In the genomic region with DNA sequence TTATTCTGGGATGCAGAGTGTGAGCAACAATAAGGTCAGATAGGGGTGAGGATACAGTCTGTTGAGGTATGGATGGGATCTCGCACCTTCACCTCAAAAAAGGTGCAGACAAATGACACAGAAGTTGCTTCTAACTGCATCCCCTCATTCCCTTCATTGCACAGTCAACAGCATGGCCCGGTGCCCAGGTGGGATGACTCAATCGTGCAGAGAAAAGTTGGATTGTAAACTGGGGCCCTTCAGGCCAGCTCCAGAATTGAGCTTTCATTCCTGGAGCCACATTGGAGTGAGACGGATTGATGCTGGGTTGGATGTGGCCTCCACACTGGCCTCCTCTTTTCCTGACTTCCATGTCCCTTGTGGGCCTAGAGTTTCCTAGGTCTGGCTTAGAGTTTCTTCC, we compare ENCODE assay signal across 21 cellular contexts.
A peak's percentile ranks its signal among the peaks of the same experiment; 100 is the strongest.
DNase-seq lines count a peak whose midpoint lies in the region; ATAC-seq and TF ChIP-seq lines count a peak whose summit lies in the region.
"Had no signal": no experiment of that assay in that cellular context is flagged by ENCODE, and none has a peak within 500 bp of the region (broad histone marks: within the 10 kb centered on the region; RNA-seq: fewer than 3 reads in every experiment).

No MANE protein-coding gene starts in this region.

- WGBS in mammary epithelial cell (ENCODE audit: low coverage, missing lambda C conversion rate) = 64% methylated on average over 3 of the region's 4 CpGs
- WGBS in spleen, 5 donors = 68 to 79% (median 75%) methylated on average over 4 of the region's 4 CpGs
- 77% methylated on average over 3 of the region's 4 CpGs; no CpG with 5 or more reads in 1 of the 2 experiments for WGBS in endodermal cell (ENCODE audit: insufficient coverage in 1 of 2, insufficient read length in 1 of 2), 2 experiments

- DNase-seq in MCF 10A (ENCODE audit: unreplicated experiment) (peak; percentile 40), breast epithelium (ENCODE audit: low spot score in 2 of 2) (no peak), HT1080 (ENCODE audit: low read depth) (peak; percentile 43), mammary epithelial cell (peak; percentile 1), spleen (peak; percentile 17), endodermal cell (no peak)
- DNase-seq in activated T-helper 2 cell treated with anti-CD3 and anti-CD28 coated beads, Interferon-gamma antibody, Interleukin-2, Interleukin-4, amounts not matched to agents 10 μg/mL and 5 μg/mL and 100 μg/mL, durations not matched to agents 14 hours and 24 hours and 36 hours (ENCODE audit: low spot score) = no peak
- DNase-seq: CD4-positive, CD25-positive, alpha-beta regulatory T cell; CD8-positive, alpha-beta memory T cell; COR-L47; DMS 273 treated with DMSO at 0.1 percent for 48 hours; DMS53; DND-41; GDM1; H9 had no signal

- no peaks in the 10 kb centered on the region for H4K20me1 ChIP-seq in mammary epithelial cell (ENCODE audit: insufficient read depth, low read length)
- H4K20me1 ChIP-seq: BLaER1 treated with 17β-estradiol and CSF1 and Interleukin-3, amounts not matched to agents 10 nM and 100 nM had no signal

- in situ Hi-C loops in mammary epithelial cell (cut with MboI; ENCODE audit: low sequenced_read_pairs in 2 of 2) = no loop called here

- H3K4me2 ChIP-seq in mammary epithelial cell (ENCODE audit: insufficient read depth, low read depth, low read length) = no peak overlapping the region
- H3K4me2 ChIP-seq: A549; BLaER1 treated with 17β-estradiol and CSF1 and Interleukin-3, amounts not matched to agents 10 nM and 100 nM; GM23338 had no signal

- no peak for ATAC-seq in HG03442 (IDR thresholded peaks at IDR 0.05; ENCODE audit: unreplicated experiment)
- ATAC-seq: A549, GM23338 had no signal

- no peak overlapping the region for H3K4me3 ChIP-seq in breast epithelium
- H3K4me3 ChIP-seq in mammary epithelial cell (replicated peaks in 1 of 3; ENCODE audit: insufficient read depth in 1 of 3, low read depth in 2 of 3, low read length in 3 of 3) = no peak overlapping the region
- no peak overlapping the region for H3K4me3 ChIP-seq in spleen
- H3K4me3 ChIP-seq in endodermal cell (ENCODE audit: low read length) = no peak overlapping the region
- H3K4me3 ChIP-seq: A549; BLaER1 treated with 17β-estradiol and CSF1 and Interleukin-3, amounts not matched to agents 10 nM and 100 nM; GM23338 had no signal

- TF ChIP-seq POLR2A in breast epithelium (IDR thresholded peaks at IDR 0.05) = no peak
- no peak for TF ChIP-seq POLR2A in spleen (IDR thresholded peaks at IDR 0.05)

- intact Hi-C loops in MCF 10A (cut with micrococcal nuclease) (no loop called here), breast epithelium (cut with DNase I; ENCODE audit: low total_unique reads) (no loop called here), mammary epithelial cell (cut with micrococcal nuclease) (no loop called here), spleen (cut with DNase I; ENCODE audit: low total_unique reads) (no loop called here)
- intact Hi-C loops in activated T-helper 2 cell treated with anti-CD3 and anti-CD28 coated beads, Interferon-gamma antibody, Interleukin-2, Interleukin-4, amounts not matched to agents 10 μg/mL and 5 μg/mL and 100 μg/mL, durations not matched to agents 14 hours and 24 hours and 36 hours (cut with micrococcal nuclease) = no loop called here

- H3K4me1 Mint-ChIP-seq in MCF 10A (ENCODE audit: insufficient read depth, unreplicated experiment) = no peaks in the 10 kb centered on the region
- no peaks in the 10 kb centered on the region for H3K4me1 Mint-ChIP-seq in endodermal cell
- H3K4me1 Mint-ChIP-seq in activated T-helper 2 cell treated with anti-CD3 and anti-CD28 coated beads, Interferon-gamma antibody, Interleukin-2, Interleukin-4, amounts not matched to agents 10 μg/mL and 5 μg/mL and 100 μg/mL, durations not matched to agents 14 hours and 24 hours and 36 hours (ENCODE audit: low read depth) = no peaks in the 10 kb centered on the region
- H3K4me1 Mint-ChIP-seq: B cell; CD4-positive, CD25-positive, alpha-beta regulatory T cell; GM23338; H9 had no signal

- CTCF ChIA-PET in MCF 10A (lab: Yijun Ruan, JAX) (no interaction called here), mammary epithelial cell (lab: Charles Lee; ENCODE audit: low non-redundant PET) (no interaction called here)

- H3K36me3 ChIP-seq in breast epithelium (no peaks in the 10 kb centered on the region), mammary epithelial cell (ENCODE audit: insufficient read depth, low read length) (no peaks in the 10 kb centered on the region), spleen (no peaks in the 10 kb centered on the region), endodermal cell (ENCODE audit: control insufficient read depth, insufficient read depth, low read length) (no peaks in the 10 kb centered on the region)
- H3K36me3 ChIP-seq: BLaER1 treated with 17β-estradiol and CSF1 and Interleukin-3, amounts not matched to agents 10 nM and 100 nM had no signal

- dilution Hi-C loops in mammary epithelial cell (cut with HindIII; ENCODE audit: low sequenced_read_pairs) = no loop called here

- no peak overlapping the region for H3K9ac ChIP-seq in mammary epithelial cell (ENCODE audit: insufficient read depth, low read length)
- no peak overlapping the region for H3K9ac ChIP-seq in endodermal cell (ENCODE audit: extremely low read depth, low read length, poor library complexity, severe bottlenecking)
- H3K9ac ChIP-seq: BLaER1 treated with 17β-estradiol and CSF1 and Interleukin-3, amounts not matched to agents 10 nM and 100 nM had no signal

- H3K4me3 Mint-ChIP-seq in MCF 10A (ENCODE audit: unreplicated experiment) = no peak overlapping the region
- no peak overlapping the region for H3K4me3 Mint-ChIP-seq in endodermal cell
- no peak overlapping the region for H3K4me3 Mint-ChIP-seq in activated T-helper 2 cell treated with anti-CD3 and anti-CD28 coated beads, Interferon-gamma antibody, Interleukin-2, Interleukin-4, amounts not matched to agents 10 μg/mL and 5 μg/mL and 100 μg/mL, durations not matched to agents 14 hours and 24 hours and 36 hours (ENCODE audit: low read depth)
- H3K4me3 Mint-ChIP-seq: B cell; CD4-positive, CD25-positive, alpha-beta regulatory T cell; CD8-positive, alpha-beta memory T cell; GM23338; H9 had no signal

- H3K9me3 Mint-ChIP-seq in MCF 10A (ENCODE audit: unreplicated experiment) (no peaks in the 10 kb centered on the region), endodermal cell (peaks cover 98% of the 10 kb centered on the region)
- peaks cover 36% of the 10 kb centered on the region for H3K9me3 Mint-ChIP-seq in activated T-helper 2 cell treated with anti-CD3 and anti-CD28 coated beads, Interferon-gamma antibody, Interleukin-2, Interleukin-4, amounts not matched to agents 10 μg/mL and 5 μg/mL and 100 μg/mL, durations not matched to agents 14 hours and 24 hours and 36 hours

- H3K79me2 ChIP-seq in mammary epithelial cell (ENCODE audit: insufficient read depth, low read length) = no peaks in the 10 kb centered on the region

- no peaks in the 10 kb centered on the region for H3K27me3 ChIP-seq in breast epithelium
- no peaks in the 10 kb centered on the region for H3K27me3 ChIP-seq in mammary epithelial cell (ENCODE audit: insufficient read depth, low read length)
- no peaks in the 10 kb centered on the region for H3K27me3 ChIP-seq in spleen (replicated peaks in 1 of 7)
- no peaks in the 10 kb centered on the region for H3K27me3 ChIP-seq in endodermal cell (ENCODE audit: control insufficient read depth, insufficient read depth, low read length, poor library complexity, severe bottlenecking)
- H3K27me3 ChIP-seq: BLaER1 treated with 17β-estradiol and CSF1 and Interleukin-3, amounts not matched to agents 10 nM and 100 nM had no signal

- POLR2A ChIA-PET in MCF 10A (lab: Yijun Ruan, JAX) = no interaction called here

- no peaks in the 10 kb centered on the region for H3K27me3 Mint-ChIP-seq in MCF 10A (ENCODE audit: insufficient read depth, unreplicated experiment)
- H3K27me3 Mint-ChIP-seq in endodermal cell (ENCODE audit: insufficient read depth) = no peaks in the 10 kb centered on the region
- no peaks in the 10 kb centered on the region for H3K27me3 Mint-ChIP-seq in activated T-helper 2 cell treated with anti-CD3 and anti-CD28 coated beads, Interferon-gamma antibody, Interleukin-2, Interleukin-4, amounts not matched to agents 10 μg/mL and 5 μg/mL and 100 μg/mL, durations not matched to agents 14 hours and 24 hours and 36 hours (ENCODE audit: low read depth)
- H3K27me3 Mint-ChIP-seq: B cell; CD4-positive, CD25-positive, alpha-beta regulatory T cell; CD8-positive, alpha-beta memory T cell had no signal

- BruUV-seq in MCF 10A (replicated peaks; lab: Mats Ljungman, UMichigan) = no TSS peak
- BruUV-seq in mammary epithelial cell (replicated peaks; lab: Mats Ljungman, UMichigan) = no TSS peak

- TF ChIP-seq CTCF in MCF 10A (IDR thresholded peaks at IDR 0.05; ENCODE audit: unreplicated experiment) = no peak
- no peak for TF ChIP-seq CTCF in breast epithelium (IDR thresholded peaks at IDR 0.05)
- no peak for TF ChIP-seq CTCF in mammary epithelial cell (conservative IDR thresholded peaks at IDR 0.05 in 1 of 2, IDR thresholded peaks at IDR 0.05 in 1 of 2; ENCODE audit: extremely low read depth in 1 of 2, insufficient read depth in 1 of 2, low read depth in 1 of 2, low read length in 2 of 2)
- no peak for TF ChIP-seq CTCF in spleen (IDR thresholded peaks at IDR 0.05 in 8 of 11, conservative IDR thresholded peaks at IDR 0.05 in 3 of 11)
- no peak for TF ChIP-seq CTCF in endodermal cell (conservative IDR thresholded peaks at IDR 0.05)

- H3K9me3 ChIP-seq in breast epithelium = peaks cover 0 to 4% of the 10 kb centered on the region in 2 donors
- peaks cover 4% of the 10 kb centered on the region for H3K9me3 ChIP-seq in mammary epithelial cell (replicated peaks; ENCODE audit: insufficient read depth, low read length)
- H3K9me3 ChIP-seq in spleen = peaks cover 0 to 30% (median 3%) of the 10 kb centered on the region in 8 donors
- peaks cover 88% of the 10 kb centered on the region for H3K9me3 ChIP-seq in endodermal cell (ENCODE audit: control insufficient read depth, low read length)
- H3K9me3 ChIP-seq: A549; BLaER1 treated with 17β-estradiol and CSF1 and Interleukin-3, amounts not matched to agents 10 nM and 100 nM had no signal

- H2AFZ ChIP-seq in mammary epithelial cell (ENCODE audit: low read depth, low read length) = no peak overlapping the region
- H2AFZ ChIP-seq: GM23338 had no signal

- no peak overlapping the region for H3K27ac ChIP-seq in breast epithelium
- no peak overlapping the region for H3K27ac ChIP-seq in mammary epithelial cell (ENCODE audit: insufficient read depth, low read depth, low read length)
- H3K27ac ChIP-seq in spleen = no peak overlapping the region
- H3K27ac ChIP-seq in endodermal cell (ENCODE audit: low read depth, low read length) = no peak overlapping the region
- H3K27ac ChIP-seq: 22Rv1; A549; BLaER1 treated with 17β-estradiol and CSF1 and Interleukin-3, amounts not matched to agents 10 nM and 100 nM had no signal

- H3K27ac Mint-ChIP-seq in MCF 10A (ENCODE audit: low read depth, unreplicated experiment) (no peak overlapping the region), endodermal cell (no peak overlapping the region)
- H3K27ac Mint-ChIP-seq in activated T-helper 2 cell treated with anti-CD3 and anti-CD28 coated beads, Interferon-gamma antibody, Interleukin-2, Interleukin-4, amounts not matched to agents 10 μg/mL and 5 μg/mL and 100 μg/mL, durations not matched to agents 14 hours and 24 hours and 36 hours = no peak overlapping the region
- H3K27ac Mint-ChIP-seq: B cell; CD4-positive, CD25-positive, alpha-beta regulatory T cell; CD8-positive, alpha-beta memory T cell; GM23338; H9 had no signal

- H3K36me3 Mint-ChIP-seq in MCF 10A (ENCODE audit: insufficient read depth, unreplicated experiment) (no peaks in the 10 kb centered on the region), endodermal cell (ENCODE audit: low read depth) (no peaks in the 10 kb centered on the region)
- H3K36me3 Mint-ChIP-seq in activated T-helper 2 cell treated with anti-CD3 and anti-CD28 coated beads, Interferon-gamma antibody, Interleukin-2, Interleukin-4, amounts not matched to agents 10 μg/mL and 5 μg/mL and 100 μg/mL, durations not matched to agents 14 hours and 24 hours and 36 hours (ENCODE audit: low read depth) = no peaks in the 10 kb centered on the region
- H3K36me3 Mint-ChIP-seq: CD4-positive, CD25-positive, alpha-beta regulatory T cell; CD8-positive, alpha-beta memory T cell had no signal

- no peaks in the 10 kb centered on the region for H3K4me1 ChIP-seq in breast epithelium
- no peaks in the 10 kb centered on the region for H3K4me1 ChIP-seq in mammary epithelial cell (ENCODE audit: insufficient read depth, low read length)
- no peaks in the 10 kb centered on the region for H3K4me1 ChIP-seq in spleen
- H3K4me1 ChIP-seq in endodermal cell (ENCODE audit: control insufficient read depth, insufficient read depth, low read length) = no peaks in the 10 kb centered on the region
- H3K4me1 ChIP-seq: A549; BLaER1 treated with 17β-estradiol and CSF1 and Interleukin-3, amounts not matched to agents 10 nM and 100 nM had no signal

Comparison
In these comparisons a context has a peak if more than half of its experiments do, and no peak if none do; other contexts are left out.
1. DNase-seq: peak in MCF 10A (single experiment), HT1080 (single experiment), mammary epithelial cell (single experiment) and spleen (single experiment); none in breast epithelium (0 of 2), endodermal cell (single experiment) and activated T-helper 2 cell treated with anti-CD3 and anti-CD28 coated beads, Interferon-gamma antibody, Interleukin-2, Interleukin-4, amounts not matched to agents 10 μg/mL and 5 μg/mL and 100 μg/mL, durations not matched to agents 14 hours and 24 hours and 36 hours (single experiment).